1 cellular context compared by ENCODE assay signal in genomic region chr10:29304259-29305030, GRCh38.
TF ChIP-seq lines count a peak whose summit lies in the region.

No MANE protein-coding gene starts in this region.

TF ChIP-seq in HEK293, 187 proteins besides CTCF, POLR2A, EP300 and RAD21 (continued from another document):
- TF ChIP-seq ZNF692 (tag by site-specific recombination; IDR thresholded peaks at IDR 0.05) (0 out of 2 replicates have a peak, but pooled peaks have one; percentile 32), GFI1B (tag by site-specific recombination; IDR thresholded peaks at IDR 0.05) (no peak), PRDM1 (tag by site-specific recombination; IDR thresholded peaks at IDR 0.05) (peak; percentile 55), ZNF433 (tag by site-specific recombination; IDR thresholded peaks at IDR 0.05; ENCODE audit: low read depth) (no peak), ZNF133 (tag by site-specific recombination; IDR thresholded peaks at IDR 0.05) (no peak), YY1 (tag by site-specific recombination; IDR thresholded peaks at IDR 0.05) (peak; percentile 57; the same call in 1 of the 2 replicates), ZSCAN5A (tag by site-specific recombination; IDR thresholded peaks at IDR 0.05) (no peak), ZNF350 (tag by site-specific recombination; IDR thresholded peaks at IDR 0.05) (no peak), ZNF426 (tag by site-specific recombination; IDR thresholded peaks at IDR 0.05) (no peak), ZBTB21 (tag by site-specific recombination; IDR thresholded peaks at IDR 0.05) (no peak), TCF7L2 (IDR thresholded peaks at IDR 0.05; ENCODE audit: borderline replicate concordance, low read depth, low read length) (no peak), KLF10 (tag by site-specific recombination; IDR thresholded peaks at IDR 0.05) (0 out of 2 replicates have a peak, but pooled peaks have one; percentile 32), ZNF114 (tag by site-specific recombination; IDR thresholded peaks at IDR 0.05) (no peak), ZSCAN4 (tag by site-specific recombination; IDR thresholded peaks at IDR 0.05) (no peak), SP7 (tag by site-specific recombination; IDR thresholded peaks at IDR 0.05) (peak; percentile 55), ZNF747 (tag by site-specific recombination; IDR thresholded peaks at IDR 0.05) (no peak), ZNF24 (tag by site-specific recombination; IDR thresholded peaks at IDR 0.05) (0 out of 2 replicates have a peak, but pooled peaks have one; percentile 30), KLF8 (tag by site-specific recombination; IDR thresholded peaks at IDR 0.05) (no peak), SETDB1 (IDR thresholded peaks at IDR 0.05; ENCODE audit: insufficient read length, low read length) (no peak), ZNF394 (tag by site-specific recombination; IDR thresholded peaks at IDR 0.05; ENCODE audit: borderline replicate concordance) (no peak), ZNF776 (tag by site-specific recombination; IDR thresholded peaks at IDR 0.05; ENCODE audit: borderline replicate concordance) (no peak), FEZF1 (tag by site-specific recombination; IDR thresholded peaks at IDR 0.05) (peak; percentile 56), KLF16 (tag by site-specific recombination; IDR thresholded peaks at IDR 0.05) (no peak), ZNF76 (tag by site-specific recombination; IDR thresholded peaks at IDR 0.05; ENCODE audit: borderline replicate concordance, low read depth) (peak; percentile 42; the same call in 1 of the 2 replicates), ZNF335 (tag by site-specific recombination; conservative IDR thresholded peaks at IDR 0.05) (peak; percentile 33; the same call in 1 of the 2 replicates), ZBTB48 (tag by site-specific recombination; IDR thresholded peaks at IDR 0.05) (peak; percentile 64), ZNF501 (tag by site-specific recombination; IDR thresholded peaks at IDR 0.05) (peak; percentile 79; the same call in 1 of the 2 replicates), ZNF561 (tag by site-specific recombination; IDR thresholded peaks at IDR 0.05; ENCODE audit: borderline replicate concordance) (peak; percentile 57; the same call in 1 of the 2 replicates), ZFHX2 (tag by site-specific recombination; conservative IDR thresholded peaks at IDR 0.05) (no peak), ZNF626 (tag by site-specific recombination; IDR thresholded peaks at IDR 0.05) (0 out of 2 replicates have a peak, but pooled peaks have one; percentile 42), ZNF707 (tag by site-specific recombination; IDR thresholded peaks at IDR 0.05) (no peak), ZNF274 (IDR thresholded peaks at IDR 0.05; ENCODE audit: low read length) (no peak), ZNF274 (tag by site-specific recombination; IDR thresholded peaks at IDR 0.05; ENCODE audit: borderline replicate concordance) (no peak), ZNF169 (tag by site-specific recombination; IDR thresholded peaks at IDR 0.05) (no peak), ZNF391 (tag by site-specific recombination; IDR thresholded peaks at IDR 0.05; ENCODE audit: borderline replicate concordance, low read depth) (no peak), ZNF112 (tag by site-specific recombination; IDR thresholded peaks at IDR 0.05) (no peak), PRDM6 (tag by site-specific recombination; IDR thresholded peaks at IDR 0.05) (peak; percentile 26; the same call in 1 of the 2 replicates), ZNF514 (tag by site-specific recombination; IDR thresholded peaks at IDR 0.05) (no peak), ZNF664 (tag by site-specific recombination; IDR thresholded peaks at IDR 0.05) (peak; percentile 52; the same call in 1 of the 2 replicates)
